ENCODE assay signal across 21 cellular contexts in the genomic region with DNA sequence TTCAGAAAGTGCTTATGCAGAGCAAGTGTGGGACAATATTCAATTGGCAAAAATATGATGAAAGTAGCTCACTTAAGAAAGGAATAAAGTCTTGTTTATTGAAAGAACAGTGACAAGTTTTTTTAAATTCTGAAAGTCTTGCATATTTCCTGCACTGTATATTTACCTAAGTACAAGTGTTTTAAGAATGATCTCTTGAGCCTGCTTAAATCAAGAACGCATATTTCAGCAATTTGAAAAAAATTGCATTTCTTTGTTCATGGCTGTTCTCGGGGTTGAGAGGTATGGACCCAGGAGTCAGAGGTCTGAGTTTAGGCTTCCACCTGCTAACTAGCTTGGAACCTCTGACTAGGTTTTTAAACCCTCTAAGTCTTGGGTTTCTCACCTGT. TPM values are rescaled to one million over a fixed set of nuclear protein-coding genes. Genes with fewer than 3 reads are reported as not detected.
DNase-seq lines count a peak whose midpoint lies in the region; ATAC-seq and TF ChIP-seq lines count a peak whose summit lies in the region.
"Had no signal": no experiment of that assay in that cellular context is flagged by ENCODE, and none has a peak within 500 bp of the region (broad histone marks: within the 10 kb centered on the region; RNA-seq: fewer than 3 reads in every experiment).

No MANE protein-coding gene starts in this region.

- DNase-seq in lower lobe of right lung: no peak
- DNase-seq in tibial artery: no peak
- DNase-seq in aorta: no peak
- DNase-seq in cortex of kidney (lab: John Stamatoyannopoulos, UW): no peak
- no peak for DNase-seq in foreskin fibroblast
- DNase-seq: C1 segment of cervical spinal cord; Calu3; CD4-positive, alpha-beta memory T cell; COR-L47; DMS53; DMS79 treated with DMSO at 0.1 percent for 48 hours; GF-D8; GOT3; HFFc6 had no signal

- H3K27ac ChIP-seq in VCaP (peak overlapping the region; percentile 70), lower lobe of right lung (no peak overlapping the region), tibial artery (peak overlapping the region; percentile 72 to 73), aorta (ENCODE audit: low read depth in 1 of 2, low read length in 2 of 2) (peak overlapping the region; percentile 63 to 92)

- H3K9me3 ChIP-seq in lower lobe of right lung (no peaks in the 10 kb centered on the region), tibial artery (no peaks in the 10 kb centered on the region), aorta (ENCODE audit: control insufficient read depth, low read length) (no peaks in the 10 kb centered on the region)
- H3K9me3 ChIP-seq: HAP-1 had no signal

- WGBS in aorta, 2 donors: 8 to 11% methylated on average over 2 of the region's 2 CpGs

- H3K36me3 ChIP-seq in lower lobe of right lung (no peaks in the 10 kb centered on the region), tibial artery (no peaks in the 10 kb centered on the region), aorta (ENCODE audit: control insufficient read depth in 1 of 2, insufficient read depth in 2 of 2, low read length in 1 of 2) (no peaks in the 10 kb centered on the region)
- H3K36me3 ChIP-seq: HAP-1 had no signal

- ATAC-seq in lower lobe of right lung (peak; percentile 39 to 56), aorta (ENCODE audit: low FRiP score) (no peak), GM19467 (IDR thresholded peaks at IDR 0.05; ENCODE audit: unreplicated experiment) (no peak)

- intact Hi-C loops in lower lobe of right lung (cut with DNase I): no loop called here
- intact Hi-C loops in tibial artery (cut with DNase I; ENCODE audit: low total_unique reads): no loop called here
- intact Hi-C loops in aorta (cut with DNase I): no loop called here

- peaks cover 11% of the 10 kb centered on the region for H3K4me1 ChIP-seq in lower lobe of right lung
- H3K4me1 ChIP-seq in tibial artery: peaks cover 0 to 80% (median 32%) of the 10 kb centered on the region in 4 donors
- H3K4me1 ChIP-seq in aorta (ENCODE audit: control insufficient read depth in 1 of 2, insufficient read depth in 2 of 2, low read length in 2 of 2): peaks cover 2 to 4% of the 10 kb centered on the region in 2 donors
- H3K4me1 ChIP-seq: HAP-1 had no signal

- TF ChIP-seq CTCF in VCaP (conservative IDR thresholded peaks at IDR 0.05) (no peak), lower lobe of right lung (IDR thresholded peaks at IDR 0.05) (no peak), tibial artery (IDR thresholded peaks at IDR 0.05) (no peak), foreskin fibroblast (IDR thresholded peaks at IDR 0.05; ENCODE audit: low read depth, low read length) (no peak)

- H3K27me3 ChIP-seq in lower lobe of right lung (ENCODE audit: low read depth) (no peaks in the 10 kb centered on the region), tibial artery (no peaks in the 10 kb centered on the region), aorta (ENCODE audit: control insufficient read depth in 1 of 2, insufficient read depth in 2 of 2, low read length in 1 of 2) (no peaks in the 10 kb centered on the region)

- H3K4me3 ChIP-seq in lower lobe of right lung (no peak overlapping the region), tibial artery (no peak overlapping the region), aorta (ENCODE audit: low read length in 2 of 2) (no peak overlapping the region), foreskin fibroblast (ENCODE audit: low read depth in 1 of 2, low read length in 2 of 2) (no peak overlapping the region)
- H3K4me3 ChIP-seq: HAP-1 had no signal

RNA-seq across cellular contexts. Expression of gene SLC22A3, which starts 27.4 kb away (rescaled TPM):
- 37.7 TPM for total RNA-seq in lower lobe of right lung
- 10 to 100 TPM; 48.4 to 61.0 TPM for total RNA-seq in aorta
- 10 to 100 TPM; 28.1 to 33.2 TPM for polyA plus RNA-seq in aorta
- total RNA-seq: A172; A673; CD4-positive, alpha-beta memory T cell; G401; HFFc6 had no signal
- polyA plus RNA-seq: BJ had no signal

Comparison
In these comparisons a context has a peak if more than half of its experiments do, and no peak if none do; other contexts are left out.
1. ATAC-seq: peak in lower lobe of right lung (2 of 2); none in aorta (single experiment) and GM19467 (single experiment).